8 cellular contexts compared by ENCODE assay signal in genomic region chr4:8403173-8403753, GRCh38. TPM values are rescaled to one million over a fixed set of nuclear protein-coding genes. Genes with fewer than 3 reads are reported as not detected.
A peak's percentile ranks its signal among the peaks of the same experiment; 100 is the strongest.
DNase-seq lines count a peak whose midpoint lies in the region; ATAC-seq, FAIRE-seq and TF ChIP-seq lines count a peak whose summit lies in the region.

No MANE protein-coding gene starts in this region.

- peak; percentile 92 for FAIRE-seq in endothelial cell of umbilical vein (lab: Jason Lieb, UNC)

- H3K36me3 Mint-ChIP-seq in activated CD8-positive, alpha-beta T cell treated with anti-CD3 and anti-CD28 coated beads for 36 hours (ENCODE audit: low read depth), result peaks cover 8% of the 10 kb centered on the region

- DNase-seq in AG10803 (ENCODE audit: low read depth) (peak; percentile 73), GM19240 (ENCODE audit: insufficient read length, low spot score) (peak; percentile 65), NCI-H524 (lab: John Stamatoyannopoulos, UW) (peak; percentile 32 to 63), endothelial cell of umbilical vein (ENCODE audit: low read depth, low spot score) (peak; percentile 80), midbrain (lab: John Stamatoyannopoulos, UW) (peak; percentile 84), NK-92 (lab: John Stamatoyannopoulos, UW; ENCODE audit: unreplicated experiment) (no peak)
- peak; percentile 63 for DNase-seq in activated CD8-positive, alpha-beta T cell treated with anti-CD3 and anti-CD28 coated beads for 36 hours
- DNase-seq in stimulated activated naive CD4-positive, alpha-beta T cell treated with Interleukin-2 at 50 U/mL for 16 hours (lab: John Stamatoyannopoulos, UW), result peak; percentile 11

- H3K9me3 Mint-ChIP-seq in activated CD8-positive, alpha-beta T cell treated with anti-CD3 and anti-CD28 coated beads for 36 hours, result no peaks in the 10 kb centered on the region

- no peak for TF ChIP-seq POLR2A in endothelial cell of umbilical vein (IDR thresholded peaks at IDR 0.05; ENCODE audit: low read depth, low read length)

- no peak overlapping the region for H3K9ac ChIP-seq in endothelial cell of umbilical vein (replicated peaks; ENCODE audit: extremely low read depth, insufficient read depth, low read length)

- H3K4me1 ChIP-seq in endothelial cell of umbilical vein (ENCODE audit: control insufficient read depth, extremely low read depth, insufficient read depth, low read length), result peaks cover 11% of the 10 kb centered on the region

- H3K36me3 ChIP-seq in endothelial cell of umbilical vein (ENCODE audit: control insufficient read depth in 2 of 2, extremely low read depth in 1 of 2, insufficient read depth in 2 of 2, low read length in 2 of 2), result peaks cover 0 to 15% of the 10 kb centered on the region in 2 experiments

- no peaks in the 10 kb centered on the region for H3K9me1 ChIP-seq in endothelial cell of umbilical vein (replicated peaks; ENCODE audit: control insufficient read depth, extremely low read depth, insufficient read depth, low read length)

- no peak overlapping the region for H2AFZ ChIP-seq in endothelial cell of umbilical vein (ENCODE audit: low read depth, low read length)

- H3K27me3 ChIP-seq in endothelial cell of umbilical vein (ENCODE audit: control insufficient read depth in 2 of 2, insufficient read depth in 2 of 2, low read length in 2 of 2), result no peaks in the 10 kb centered on the region

- ATAC-seq in activated CD8-positive, alpha-beta T cell treated with anti-CD3 and anti-CD28 coated beads for 36 hours, result peak; percentile 67

- TF ChIP-seq CTCF in AG10803 (conservative IDR thresholded peaks at IDR 0.05; ENCODE audit: low read length), result peak; percentile 95
- peak; percentile 79 for TF ChIP-seq CTCF in activated CD8-positive, alpha-beta T cell treated with anti-CD3 and anti-CD28 coated beads for 36 hours (IDR thresholded peaks at IDR 0.05)
- TF ChIP-seq CTCF in endothelial cell of umbilical vein (IDR thresholded peaks at IDR 0.05; ENCODE audit: extremely low read depth in 1 of 2, insufficient read depth in 1 of 2, low read depth in 1 of 2, low read length in 2 of 2), result peak; percentile 91 to 95

- no peak overlapping the region for H3K4me3 Mint-ChIP-seq in activated CD8-positive, alpha-beta T cell treated with anti-CD3 and anti-CD28 coated beads for 36 hours

- dilution Hi-C loops in endothelial cell of umbilical vein (cut with MboI; ENCODE audit: extremely low pct_ligation_motif_present, low sequenced_read_pairs), result no loop called here

- H4K20me1 ChIP-seq in endothelial cell of umbilical vein (replicated peaks; ENCODE audit: control insufficient read depth, extremely low read depth, insufficient read depth, low read length), result no peaks in the 10 kb centered on the region

- no peaks in the 10 kb centered on the region for H3K9me3 ChIP-seq in endothelial cell of umbilical vein (replicated peaks; ENCODE audit: control insufficient read depth, insufficient read depth, low read length)

- H3K27ac Mint-ChIP-seq in activated CD8-positive, alpha-beta T cell treated with anti-CD3 and anti-CD28 coated beads for 36 hours, result no peak overlapping the region

- H3K4me1 Mint-ChIP-seq in activated CD8-positive, alpha-beta T cell treated with anti-CD3 and anti-CD28 coated beads for 36 hours (ENCODE audit: low read depth), result no peaks in the 10 kb centered on the region

- CTCF ChIA-PET in activated CD8-positive, alpha-beta T cell treated with anti-CD3 and anti-CD28 coated beads for 36 hours (lab: Charles Lee), result interaction anchor here (0.7 to 3.2 kb wide), 14 partner anchors 11 to 262 kb away, joined by 3 to 23 read pairs (median 4); no protein-coding TSS in a partner anchor
- CTCF ChIA-PET in endothelial cell of umbilical vein (lab: Charles Lee), result interaction anchor here (0.7 to 6.7 kb wide), 33 partner anchors 9 to 245 kb away, joined by 3 to 242 read pairs (median 6); partner anchors contain the start of gene HTRA3

- peak overlapping the region; percentile 57 for H3K4me2 ChIP-seq in endothelial cell of umbilical vein (ENCODE audit: insufficient read depth, low read length)

- H3K4me3 ChIP-seq in AG10803 (ENCODE audit: low read length) (no peak overlapping the region), endothelial cell of umbilical vein (replicated peaks in 1 of 3; ENCODE audit: insufficient read depth in 1 of 3, low read depth in 1 of 3, low read length in 3 of 3) (no peak overlapping the region)

- BruUV-seq in endothelial cell of umbilical vein (replicated peaks; lab: Mats Ljungman, UMichigan), result no TSS peak

- POLR2A ChIA-PET in activated CD8-positive, alpha-beta T cell treated with anti-CD3 and anti-CD28 coated beads for 36 hours (lab: Charles Lee), result interaction anchor here (0.7 kb wide), 1 partner anchor 161 kb away, joined by 3 read pairs; no protein-coding TSS in a partner anchor
- POLR2A ChIA-PET in endothelial cell of umbilical vein (lab: Charles Lee), result interaction anchor here (0.8 to 1.5 kb wide), 2 partner anchors 134 to 158 kb away, joined by 3 read pairs; partner anchors contain the start of gene HTRA3

- H3K27ac ChIP-seq in endothelial cell of umbilical vein (ENCODE audit: insufficient read depth, low read depth, low read length), result peak overlapping the region; percentile 26

- intact Hi-C loops in activated CD8-positive, alpha-beta T cell treated with anti-CD3 and anti-CD28 coated beads for 36 hours (cut with micrococcal nuclease), result loop anchor here (5.0 to 10.0 kb wide), 2 partner anchors 161 to 228 kb away; no protein-coding TSS in a partner anchor
- intact Hi-C loops in endothelial cell of umbilical vein (cut with micrococcal nuclease), result loop anchor here (1.0 to 2.0 kb wide), 5 partner anchors 10 to 226 kb away; no protein-coding TSS in a partner anchor

- H3K27me3 Mint-ChIP-seq in activated CD8-positive, alpha-beta T cell treated with anti-CD3 and anti-CD28 coated beads for 36 hours, result no peaks in the 10 kb centered on the region

- no peaks in the 10 kb centered on the region for H3K79me2 ChIP-seq in endothelial cell of umbilical vein (ENCODE audit: control insufficient read depth, insufficient read depth, low read length)

TF ChIP-seq in endothelial cell of umbilical vein, 7 proteins besides CTCF, POLR2A, EP300 and RAD21:
- TF ChIP-seq FOS (IDR thresholded peaks at IDR 0.05; ENCODE audit: borderline replicate concordance, insufficient read depth, low read length) (no peak), MYC (IDR thresholded peaks at IDR 0.05; ENCODE audit: low read depth, low read length) (no peak)

RNA-seq across cellular contexts. Expression of gene ACOX3, which starts 37.3 kb away (rescaled TPM):
- total RNA-seq in activated CD8-positive, alpha-beta T cell treated with anti-CD3 and anti-CD28 coated beads for 36 hours, result 10 to 100 TPM; 24.2 to 27.8 TPM
- total RNA-seq in endothelial cell of umbilical vein, result 25.6 and 26.3 TPM in 2 replicates
- 10.6 and 13.0 TPM in 2 replicates for polyA plus RNA-seq in endothelial cell of umbilical vein
- polyA plus RNA-seq in endothelial cell of umbilical vein (2011; cell fraction: cytosol; rRNA removed), result 10.6 and 11.2 TPM in 2 replicates
- 28.3 and 29.2 TPM in 2 replicates for polyA plus RNA-seq in endothelial cell of umbilical vein (2011; cell fraction: nucleus; rRNA removed)
- polyA plus RNA-seq in endothelial cell of umbilical vein (2012), result 22.9 and 25.7 TPM in 2 replicates
- 10.0 and 11.8 TPM in 2 replicates for polyA minus RNA-seq in endothelial cell of umbilical vein
- 1.1 TPM for polyA minus RNA-seq in endothelial cell of umbilical vein (2011; cell fraction: cytosol; rRNA and poly(A)+ RNA removed)
- 15.6 and 18.8 TPM in 2 replicates for polyA minus RNA-seq in endothelial cell of umbilical vein (2011; cell fraction: nucleus; rRNA and poly(A)+ RNA removed)

RNA-seq across cellular contexts. Expression of gene TRMT44, which starts 37.3 kb away (rescaled TPM):
- 10 to 100 TPM; 25.5 to 26.3 TPM for total RNA-seq in activated CD8-positive, alpha-beta T cell treated with anti-CD3 and anti-CD28 coated beads for 36 hours
- total RNA-seq in endothelial cell of umbilical vein, result 17.3 and 20.7 TPM in 2 replicates
- 10.4 and 10.6 TPM in 2 replicates for polyA plus RNA-seq in endothelial cell of umbilical vein
- 6.7 and 9.2 TPM in 2 replicates for polyA plus RNA-seq in endothelial cell of umbilical vein (2011; cell fraction: cytosol; rRNA removed)
- 29.7 and 32.7 TPM in 2 replicates for polyA plus RNA-seq in endothelial cell of umbilical vein (2011; cell fraction: nucleus; rRNA removed)
- 8.9 and 9.1 TPM in 2 replicates for polyA plus RNA-seq in endothelial cell of umbilical vein (2012)
- 14.2 and 14.3 TPM in 2 replicates for polyA minus RNA-seq in endothelial cell of umbilical vein
- 10.4 TPM for polyA minus RNA-seq in endothelial cell of umbilical vein (2011; cell fraction: cytosol; rRNA and poly(A)+ RNA removed)
- polyA minus RNA-seq in endothelial cell of umbilical vein (2011; cell fraction: nucleus; rRNA and poly(A)+ RNA removed), result 22.2 and 37.1 TPM in 2 replicates
